8 cellular contexts compared by ENCODE assay signal in genomic region chr11:2314525-2315394, GRCh38. TPM values are rescaled to one million over a fixed set of nuclear protein-coding genes. Genes with fewer than 3 reads are reported as not detected.
DNase-seq lines count a peak whose midpoint lies in the region; ATAC-seq and TF ChIP-seq lines count a peak whose summit lies in the region.

No MANE protein-coding gene starts in this region.

- TF ChIP-seq CTCF in heart left ventricle (IDR thresholded peaks at IDR 0.05) (no peak), retinal pigment epithelial cell (conservative IDR thresholded peaks at IDR 0.05; ENCODE audit: low read depth, low read length) (no peak)

- H3K4me1 ChIP-seq in SJSA1 (replicated peaks) (peaks cover 59% of the 10 kb centered on the region), heart left ventricle (peaks cover 0 to 41% (median 26%) of the 10 kb centered on the region in 12 donors)

- no peak for TF ChIP-seq POLR2A in heart left ventricle (IDR thresholded peaks at IDR 0.05)

- H3K9me3 ChIP-seq in SJSA1 (replicated peaks), result no peaks in the 10 kb centered on the region
- H3K9me3 ChIP-seq in heart left ventricle, result peaks cover 0 to 9% (median 0%) of the 10 kb centered on the region in 12 donors

- DNase-seq in EL (peak; percentile 49), SJSA1 (ENCODE audit: low read depth in 1 of 2, low spot score in 2 of 2) (peak; percentile 87 to 97), heart left ventricle (peak; percentile 92 to 97 (median 94)), retinal pigment epithelial cell (ENCODE audit: low read depth) (peak; percentile 23), activated gamma-delta T cell (lab: John Stamatoyannopoulos, UW) (no peak)

- no peak overlapping the region for H3K4me3 ChIP-seq in SJSA1
- peak overlapping the region in 9 of 12 donors; percentile 14 to 34 (median 26) for H3K4me3 ChIP-seq in heart left ventricle
- H3K4me3 ChIP-seq in retinal pigment epithelial cell (ENCODE audit: low read length), result no peak overlapping the region

- 33 to 48% (median 37%) methylated on average over 6 to 16 of the region's 16 CpGs for WGBS in heart left ventricle, 4 donors

- peak overlapping the region; percentile 72 for H3K27ac ChIP-seq in SJSA1
- H3K27ac ChIP-seq in heart left ventricle, result peak overlapping the region; percentile 69 to 90 (median 86)

- ATAC-seq in heart left ventricle (peak; percentile 86 to 91 (median 89)), HG03139 (IDR thresholded peaks at IDR 0.05; ENCODE audit: unreplicated experiment) (no peak), GM21447 (IDR thresholded peaks at IDR 0.05; ENCODE audit: unreplicated experiment) (no peak), GM18858 (IDR thresholded peaks at IDR 0.05; ENCODE audit: unreplicated experiment) (no peak)

- no peaks in the 10 kb centered on the region for H3K27me3 ChIP-seq in SJSA1 (replicated peaks)
- H3K27me3 ChIP-seq in heart left ventricle, result no peaks in the 10 kb centered on the region

- H3K36me3 ChIP-seq in SJSA1 (no peaks in the 10 kb centered on the region), heart left ventricle (no peaks in the 10 kb centered on the region)

- intact Hi-C loops in heart left ventricle (cut with DNase I), result loop anchor here in 5 of 10 donors (2.0 to 5.0 kb wide), 7 partner anchors 60 to 573 kb away; partner anchors contain the start of genes CD81 (in 3 of the 5), CDKN1C (in 1 of the 5) and TSSC4 (in 1 of the 5)

RNA-seq across cellular contexts. Expression of gene TSPAN32, which starts 12.9 kb away (rescaled TPM):
- total RNA-seq in SJSA1 (2014; rRNA removed; shearing (Covaris generic)), result 0.39 TPM in 1 of 2 replicates, not detected in the other
- 10 to 100 TPM in 7 of 9 donors, 1 to 10 TPM in 2; 9.5 to 29.5 (median 19.2) TPM for total RNA-seq in heart left ventricle
- 10 to 100 TPM in 1 of 2 donors, 1 to 10 TPM in 1; 3.5 to 15.5 TPM for polyA plus RNA-seq in heart left ventricle

RNA-seq across cellular contexts. Expression of gene C11orf21, which starts 13.0 kb away (rescaled TPM):
- total RNA-seq in SJSA1 (2014; rRNA removed; shearing (Covaris generic)), result 0.11 TPM in 1 of 2 replicates, not detected in the other
- total RNA-seq in heart left ventricle, result 10 to 100 TPM in 8 of 9 donors, 1 to 10 TPM in 1; 4.8 to 41.2 (median 29.9) TPM
- 10 to 100 TPM in 1 of 2 donors, 1 to 10 TPM in 1; 5.1 to 34.6 TPM for polyA plus RNA-seq in heart left ventricle

RNA-seq across cellular contexts. Expression of gene ASCL2, which starts 44.4 kb away (rescaled TPM):
- total RNA-seq in SJSA1 (2014; rRNA removed; shearing (Covaris generic)), result not detected in 2 replicates
- 1 to 10 TPM in 1 of 9 donors, under 1 TPM in 2, not detected in 6; 0.33 to 2.3 (median 0.54) TPM for total RNA-seq in heart left ventricle
- under 1 TPM in 1 of 2 donors, not detected in 1; 0.07 TPM for polyA plus RNA-seq in heart left ventricle

Comparison
In these comparisons a context has a peak if more than half of its experiments do, and no peak if none do; other contexts are left out.
1. H3K4me3 ChIP-seq: peak in heart left ventricle (9 of 12); none in SJSA1 (single experiment) and retinal pigment epithelial cell (single experiment).
2. ATAC-seq: peak in heart left ventricle (4 of 4); none in HG03139 (single experiment), GM21447 (single experiment) and GM18858 (single experiment).